10 cellular contexts compared by ENCODE assay signal in the genomic region with DNA sequence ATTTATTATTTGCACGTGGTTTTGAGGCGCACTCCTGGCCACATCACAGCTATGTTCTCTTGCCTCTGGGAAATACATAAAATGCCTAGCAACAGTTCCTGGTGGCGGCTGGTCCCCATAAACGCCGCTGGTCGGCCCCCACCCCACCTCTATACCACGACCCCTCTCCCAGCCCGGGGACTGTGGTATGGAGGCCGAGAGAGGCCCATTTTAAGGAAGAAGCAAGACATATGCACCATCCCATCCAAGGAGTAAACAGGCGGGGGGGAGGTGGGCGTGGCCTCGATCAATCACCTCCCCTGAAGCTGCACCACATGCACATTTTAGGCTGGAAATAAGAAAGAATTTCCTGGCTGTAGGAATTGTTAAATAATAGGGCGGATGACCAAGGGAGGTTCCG.
A peak's percentile ranks its signal among the peaks of the same experiment; 100 is the strongest.
DNase-seq lines count a peak whose midpoint lies in the region; ATAC-seq, FAIRE-seq and TF ChIP-seq lines count a peak whose summit lies in the region.
"Had no signal": no experiment of that assay in that cellular context is flagged by ENCODE, and none has a peak within 500 bp of the region (broad histone marks: within the 10 kb centered on the region; RNA-seq: fewer than 3 reads in every experiment).

No MANE protein-coding gene starts in this region.

- no peak overlapping the region for H2BK5ac ChIP-seq in IMR-90 (ENCODE audit: low read depth, low read length, poor library complexity, severe bottlenecking)

- H3K79me1 ChIP-seq in IMR-90 (ENCODE audit: low read depth in 1 of 2, low read length in 2 of 2) = no peaks in the 10 kb centered on the region

- no peak for DNase-seq in IMR-90
- DNase-seq in activated naive CD8-positive, alpha-beta T cell treated with anti-CD3 and anti-CD28 coated beads, Interleukin-2, amount 50 U/mL, for 24 hours = no peak
- peak; percentile 75 for DNase-seq in kidney
- no peak for DNase-seq in NCI-H82 treated with DMSO at 0.1 percent for 48 hours (lab: John Stamatoyannopoulos, UW; ENCODE audit: unreplicated experiment)
- no peak for DNase-seq in NCI-H2107 treated with DMSO at 0.1 percent for 48 hours (lab: John Stamatoyannopoulos, UW; ENCODE audit: unreplicated experiment)
- DNase-seq in DMS79 (lab: John Stamatoyannopoulos, UW) = no peak
- no peak for DNase-seq in GM19238 (ENCODE audit: insufficient read length, low spot score)
- DNase-seq: NCI-H345 had no signal

- TF ChIP-seq CTCF in IMR-90 (conservative IDR thresholded peaks at IDR 0.05; ENCODE audit: low read depth, low read length) (no peak), kidney (IDR thresholded peaks at IDR 0.05; ENCODE audit: borderline replicate concordance, extremely low read depth, insufficient read depth) (no peak)

- in situ Hi-C loops in IMR-90 (cut with MboI; ENCODE audit: low sequenced_read_pairs) = no loop called here

- peaks cover 73% of the 10 kb centered on the region for H3K4me1 Mint-ChIP-seq in activated naive CD8-positive, alpha-beta T cell treated with anti-CD3 and anti-CD28 coated beads, Interleukin-2, amount 50 U/mL, for 24 hours
- H3K4me1 Mint-ChIP-seq in stimulated activated memory B cell treated with anti-CD40 and anti-IgM and Interleukin-4, amounts not matched to agents 10 μg/mL and 1 μg/mL and 100 μg/mL, for 72 hours = peaks cover 50% of the 10 kb centered on the region

- H2BK15ac ChIP-seq in IMR-90 (ENCODE audit: low read depth, low read length) = 0 out of 3 replicates have a peak overlapping the region, but pooled peaks have one; percentile 85

- H3K9me3 Mint-ChIP-seq in activated naive CD8-positive, alpha-beta T cell treated with anti-CD3 and anti-CD28 coated beads, Interleukin-2, amount 50 U/mL, for 24 hours = peaks cover 22% of the 10 kb centered on the region
- H3K9me3 Mint-ChIP-seq in stimulated activated memory B cell treated with anti-CD40 and anti-IgM and Interleukin-4, amounts not matched to agents 10 μg/mL and 1 μg/mL and 100 μg/mL, for 72 hours = peaks cover 3% of the 10 kb centered on the region

- H3K9me1 ChIP-seq in IMR-90 (ENCODE audit: insufficient read depth, low read length) = peaks cover 3% of the 10 kb centered on the region; the same call in 1 of the 2 replicates

- peak overlapping the region; percentile 61; the same call in 1 of the 2 replicates for H3K27ac ChIP-seq in IMR-90 (ENCODE audit: insufficient read depth, low read length)
- peak overlapping the region; percentile 84 to 93 for H3K27ac ChIP-seq in kidney (ENCODE audit: low read depth in 2 of 2, low read length in 2 of 2)

- H3K4me3 Mint-ChIP-seq in activated naive CD8-positive, alpha-beta T cell treated with anti-CD3 and anti-CD28 coated beads, Interleukin-2, amount 50 U/mL, for 24 hours = no peak overlapping the region
- no peak overlapping the region for H3K4me3 Mint-ChIP-seq in stimulated activated memory B cell treated with anti-CD40 and anti-IgM and Interleukin-4, amounts not matched to agents 10 μg/mL and 1 μg/mL and 100 μg/mL, for 72 hours

- no peak overlapping the region for H2AK9ac ChIP-seq in IMR-90 (replicated peaks; ENCODE audit: low read depth, low read length, poor library complexity)

- H3K4me3 ChIP-seq in IMR-90 (ENCODE audit: insufficient read depth, low read depth, low read length) (no peak overlapping the region), kidney (ENCODE audit: low read length in 2 of 2) (peak overlapping the region in 1 of 2 donors; percentile 41)

- no peak overlapping the region; the same call in 1 of the 2 replicates for H2BK120ac ChIP-seq in IMR-90 (ENCODE audit: low read depth, low read length)

- H3K36me3 Mint-ChIP-seq in activated naive CD8-positive, alpha-beta T cell treated with anti-CD3 and anti-CD28 coated beads, Interleukin-2, amount 50 U/mL, for 24 hours (ENCODE audit: low read depth) = peaks cover 63% of the 10 kb centered on the region
- H3K36me3 Mint-ChIP-seq in stimulated activated memory B cell treated with anti-CD40 and anti-IgM and Interleukin-4, amounts not matched to agents 10 μg/mL and 1 μg/mL and 100 μg/mL, for 72 hours = peaks cover 63% of the 10 kb centered on the region

- H3K23ac ChIP-seq in IMR-90 (ENCODE audit: low read depth, low read length) = no peak overlapping the region

- H3K36me3 ChIP-seq in IMR-90 (ENCODE audit: control insufficient read depth, insufficient read depth, low read length) (no peaks in the 10 kb centered on the region), kidney (ENCODE audit: control insufficient read depth in 1 of 2, insufficient read depth in 2 of 2, low read length in 2 of 2) (no peaks in the 10 kb centered on the region)

- no peak overlapping the region; the same call in 1 of the 2 replicates for H2AK5ac ChIP-seq in IMR-90 (ENCODE audit: low read depth, low read length)

- CTCF ChIA-PET in IMR-90 (lab: Yijun Ruan, JAX) = no interaction called here

- no peak overlapping the region for H3K56ac ChIP-seq in IMR-90 (ENCODE audit: extremely low read depth, insufficient read depth, low read length)

- intact Hi-C loops in IMR-90 (cut with micrococcal nuclease) = loop anchor here (5.0 kb wide), 1 partner anchor 80 kb away; the partner anchor contains the start of gene BCL2
- intact Hi-C loops in kidney (cut with DNase I) = no loop called here

- H3K4me1 ChIP-seq in IMR-90 (ENCODE audit: control insufficient read depth, insufficient read depth, low read length) (peaks cover 8% of the 10 kb centered on the region), kidney (ENCODE audit: control insufficient read depth in 1 of 2, insufficient read depth in 1 of 2, low read depth in 1 of 2, low read length in 2 of 2) (peaks cover 19 to 44% of the 10 kb centered on the region in 2 donors)

- H3K9ac ChIP-seq in IMR-90 (ENCODE audit: low read depth, low read length) (no peak overlapping the region), kidney (ENCODE audit: low read length in 2 of 2) (no peak overlapping the region)

- POLR2A ChIA-PET in IMR-90 (lab: Charles Lee; ENCODE audit: unreplicated experiment) = no interaction called here

- dilution Hi-C loops in IMR-90 (cut with HindIII; ENCODE audit: low sequenced_read_pairs, unreplicated experiment) = no loop called here

- no TSS peak for BruUV-seq in IMR-90 (replicated peaks; lab: Mats Ljungman, UMichigan)

- no peak overlapping the region for H3K14ac ChIP-seq in IMR-90 (replicated peaks; ENCODE audit: low read depth, low read length)

- H4K20me1 ChIP-seq in IMR-90 (ENCODE audit: insufficient read depth, low read length) = no peaks in the 10 kb centered on the region

- no peaks in the 10 kb centered on the region for H3K27me3 Mint-ChIP-seq in activated naive CD8-positive, alpha-beta T cell treated with anti-CD3 and anti-CD28 coated beads, Interleukin-2, amount 50 U/mL, for 24 hours
- no peaks in the 10 kb centered on the region for H3K27me3 Mint-ChIP-seq in stimulated activated memory B cell treated with anti-CD40 and anti-IgM and Interleukin-4, amounts not matched to agents 10 μg/mL and 1 μg/mL and 100 μg/mL, for 72 hours

- peak overlapping the region; percentile 79 for H3K4ac ChIP-seq in IMR-90 (ENCODE audit: low read depth, low read length)

- H3K9me3 ChIP-seq in IMR-90 (ENCODE audit: control insufficient read depth, insufficient read depth, low read length) (no peaks in the 10 kb centered on the region), kidney (ENCODE audit: control insufficient read depth in 1 of 2, low read length in 2 of 2) (no peaks in the 10 kb centered on the region)

- no peak for ATAC-seq in IMR-90 (ENCODE audit: low read depth)
- no peak for ATAC-seq in activated naive CD8-positive, alpha-beta T cell treated with anti-CD3 and anti-CD28 coated beads, Interleukin-2, amount 50 U/mL, for 24 hours
- ATAC-seq in stimulated activated memory B cell treated with anti-CD40 and anti-IgM and Interleukin-4, amounts not matched to agents 10 μg/mL and 1 μg/mL and 100 μg/mL, for 72 hours = no peak

- peak overlapping the region in 1 of 2 experiments; percentile 36; a peak in 1 of 4 replicates for H4K8ac ChIP-seq in IMR-90 (ENCODE audit: low read depth in 2 of 2, low read length in 2 of 2)

- H3K27me3 ChIP-seq in IMR-90 (ENCODE audit: control insufficient read depth, insufficient read depth, low read length) = peaks cover 2% of the 10 kb centered on the region

- peak overlapping the region; percentile 73; the same call in 1 of the 2 replicates for H4K91ac ChIP-seq in IMR-90 (ENCODE audit: insufficient read depth, low read depth, low read length)

- no peak overlapping the region; the same call in 1 of the 2 replicates for H4K5ac ChIP-seq in IMR-90 (ENCODE audit: low read depth, low read length)

- no peak overlapping the region; the same call in 1 of the 2 replicates for H3K4me2 ChIP-seq in IMR-90 (ENCODE audit: low read depth, low read length)

- no peak for TF ChIP-seq RAD21 in IMR-90 (IDR thresholded peaks at IDR 0.05; ENCODE audit: low read length)

- peak overlapping the region; percentile 91 for H3K27ac Mint-ChIP-seq in activated naive CD8-positive, alpha-beta T cell treated with anti-CD3 and anti-CD28 coated beads, Interleukin-2, amount 50 U/mL, for 24 hours
- peak overlapping the region; percentile 35 for H3K27ac Mint-ChIP-seq in stimulated activated memory B cell treated with anti-CD40 and anti-IgM and Interleukin-4, amounts not matched to agents 10 μg/mL and 1 μg/mL and 100 μg/mL, for 72 hours

- 100% methylated on average over 1 of the region's 14 CpGs; no CpG with 5 or more reads in 1 of the 2 experiments for WGBS in IMR-90 (ENCODE audit: extremely low coverage in 2 of 2, insufficient read length in 1 of 2), 2 experiments

- FAIRE-seq in kidney (lab: Jason Lieb, UNC) = no peak
- FAIRE-seq: colon had no signal

- TF ChIP-seq POLR2A in IMR-90 (IDR thresholded peaks at IDR 0.05; ENCODE audit: low read depth, low read length) = no peak

- no peak overlapping the region for H2AFZ ChIP-seq in IMR-90 (replicated peaks; ENCODE audit: low read length, poor library complexity)

- peak overlapping the region; percentile 48 for H3K18ac ChIP-seq in IMR-90 (ENCODE audit: low read depth, low read length)

- H2BK20ac ChIP-seq in IMR-90 (ENCODE audit: low read depth, low read length) = peak overlapping the region; percentile 79; the same call in 1 of the 2 replicates

TF ChIP-seq in IMR-90, 13 proteins besides CTCF, POLR2A, EP300 and RAD21 (continues in another document):
- TF ChIP-seq ELK1 (IDR thresholded peaks at IDR 0.05; ENCODE audit: borderline replicate concordance, low read depth, low read length) = no peak
